ENCODE assay signal across 16 cellular contexts in the genomic region with DNA sequence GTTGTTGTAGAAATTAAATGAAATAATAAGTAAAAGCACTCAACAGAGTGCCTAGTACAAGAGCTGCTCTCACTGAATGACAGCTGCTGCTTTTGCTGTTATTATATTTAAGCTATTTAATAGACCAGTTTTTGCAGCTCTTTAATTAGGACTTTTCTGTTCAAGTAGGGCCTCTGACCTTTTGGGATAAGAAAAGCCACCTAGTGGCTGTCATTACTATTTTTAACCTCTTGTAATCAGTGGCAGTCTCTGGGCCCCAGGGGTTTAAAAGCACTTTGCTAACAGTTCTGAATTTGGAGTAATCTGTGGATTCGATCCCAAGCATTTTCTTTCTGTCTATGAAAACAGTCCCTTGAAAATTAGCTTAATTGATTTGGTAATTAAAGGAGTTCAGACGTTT.
DNase-seq lines count a peak whose midpoint lies in the region; ATAC-seq and TF ChIP-seq lines count a peak whose summit lies in the region.
"Had no signal": no experiment of that assay in that cellular context is flagged by ENCODE, and none has a peak within 500 bp of the region (broad histone marks: within the 10 kb centered on the region; RNA-seq: fewer than 3 reads in every experiment).

No MANE protein-coding gene starts in this region.

- DNase-seq in BJ (ENCODE audit: low read depth) (no peak), fibroblast of villous mesenchyme (ENCODE audit: low read depth) (no peak), NCI-H1417 treated with DMSO at 0.1 percent for 48 hours (lab: John Stamatoyannopoulos, UW) (no peak), Ammon's horn (ENCODE audit: low spot score) (no peak)
- DNase-seq: activated CD4-positive, alpha-beta T cell treated with anti-CD3 and anti-CD28 coated beads for 48 hours; effector memory CD4-positive, alpha-beta T cell; GM23248; IMR-90; left cardiac atrium; naive thymus-derived CD4-positive, alpha-beta T cell; NCI-H2107 had no signal

- CTCF ChIA-PET in BJ (lab: Yijun Ruan, JAX) = interaction anchor here (0.6 to 1.8 kb wide), 4 partner anchors 9 to 563 kb away, joined by 3 to 7 read pairs (median 3); no protein-coding TSS in a partner anchor

- H3K4me2 ChIP-seq in OCI-LY1 (ENCODE audit: low read length) = no peak overlapping the region

- no peaks in the 10 kb centered on the region for H3K36me3 ChIP-seq in BJ (ENCODE audit: control insufficient read depth, insufficient read depth, low read length)
- no peaks in the 10 kb centered on the region for H3K36me3 ChIP-seq in OCI-LY1 (ENCODE audit: insufficient read depth, low read length)
- H3K36me3 ChIP-seq in gastroesophageal sphincter = no peaks in the 10 kb centered on the region
- H3K36me3 ChIP-seq: ascending aorta had no signal

- no peaks in the 10 kb centered on the region for H3K4me1 ChIP-seq in OCI-LY1 (ENCODE audit: insufficient read depth, low read length, severe bottlenecking)
- H3K4me1 ChIP-seq in gastroesophageal sphincter = no peaks in the 10 kb centered on the region
- H3K4me1 ChIP-seq: ascending aorta had no signal

- no peaks in the 10 kb centered on the region for H4K20me1 ChIP-seq in OCI-LY1 (ENCODE audit: insufficient read depth, low read length)

- no peaks in the 10 kb centered on the region for H3K9me2 ChIP-seq in OCI-LY1 (ENCODE audit: low read depth, low read length)

- no peak for TF ChIP-seq EP300 in gastroesophageal sphincter (IDR thresholded peaks at IDR 0.05)

- H3K4me3 ChIP-seq in BJ (ENCODE audit: low read depth, low read length) = no peak overlapping the region
- no peak overlapping the region for H3K4me3 ChIP-seq in OCI-LY1 (ENCODE audit: low read depth, low read length, poor library complexity, severe bottlenecking)
- H3K4me3 ChIP-seq in fibroblast of villous mesenchyme (ENCODE audit: low read depth, low read length) = no peak overlapping the region
- H3K4me3 ChIP-seq in gastroesophageal sphincter = no peak overlapping the region
- H3K4me3 ChIP-seq: ascending aorta, GM23248 had no signal

- ATAC-seq in gastroesophageal sphincter = no peak
- no peak for ATAC-seq in HG02973 (IDR thresholded peaks at IDR 0.05; ENCODE audit: unreplicated experiment)
- ATAC-seq: naive thymus-derived CD4-positive, alpha-beta T cell had no signal

- H3F3A ChIP-seq in OCI-LY1 (ENCODE audit: insufficient read depth, low read length) = no peaks in the 10 kb centered on the region

- TF ChIP-seq CTCF in BJ (IDR thresholded peaks at IDR 0.05; ENCODE audit: insufficient read depth, low read depth, low read length) (peak; percentile 8; the same call in 1 of the 2 replicates), GM12873 (IDR thresholded peaks at IDR 0.05; ENCODE audit: insufficient read depth, low read depth, low read length, missing control alignments) (peak; percentile 33), OCI-LY1 (IDR thresholded peaks at IDR 0.05; ENCODE audit: low read length) (peak; percentile 16; the same call in 1 of the 2 replicates), fibroblast of villous mesenchyme (IDR thresholded peaks at IDR 0.05; ENCODE audit: insufficient read depth, low read depth, low read length) (peak; percentile 19), gastroesophageal sphincter (IDR thresholded peaks at IDR 0.05) (no peak)

- no peaks in the 10 kb centered on the region for H3K9me3 ChIP-seq in OCI-LY1 (ENCODE audit: low read length)
- peaks cover 0 to 14% (median 0%) of the 10 kb centered on the region in 3 donors for H3K9me3 ChIP-seq in gastroesophageal sphincter

- WGBS in gastroesophageal sphincter (ENCODE audit: low coverage in 1 of 2), 2 donors = 26 to 75% methylated on average over 2 of the region's 2 CpGs

- no peak overlapping the region for H3K9ac ChIP-seq in OCI-LY1 (ENCODE audit: low read length)
- H3K9ac ChIP-seq: GM23248 had no signal

- POLR2A ChIA-PET in BJ (lab: Charles Lee) = interaction anchor here (0.6 kb wide), 1 partner anchor 183 kb away, joined by 12 read pairs; the partner anchor contains the start of gene MACIR

- no peak for TF ChIP-seq POLR2A in gastroesophageal sphincter (IDR thresholded peaks at IDR 0.05)

- H3K27ac ChIP-seq in OCI-LY1 (ENCODE audit: low read depth, low read length, poor library complexity, severe bottlenecking) (no peak overlapping the region), gastroesophageal sphincter (no peak overlapping the region)
- H3K27ac ChIP-seq: ascending aorta, GM23248 had no signal

- no peak overlapping the region for H2AFZ ChIP-seq in OCI-LY1 (ENCODE audit: low read length)
- H2AFZ ChIP-seq: GM23248 had no signal

- H3K27me3 ChIP-seq in BJ (ENCODE audit: control insufficient read depth, insufficient read depth, low read length) (no peaks in the 10 kb centered on the region), OCI-LY1 (ENCODE audit: insufficient read depth, low read length) (no peaks in the 10 kb centered on the region), gastroesophageal sphincter (no peaks in the 10 kb centered on the region)
- H3K27me3 ChIP-seq: ascending aorta had no signal

- no peaks in the 10 kb centered on the region for H3K79me2 ChIP-seq in OCI-LY1 (ENCODE audit: insufficient read depth, low read length)

Comparison
In these comparisons a context has a peak if more than half of its experiments do, and no peak if none do; other contexts are left out.
1. CTCF ChIP-seq: peak in BJ (single experiment), GM12873 (single experiment), OCI-LY1 (single experiment) and fibroblast of villous mesenchyme (single experiment); none in gastroesophageal sphincter (0 of 4).